In genomic region chr3:81910244-81910852, GRCh38 we compare ENCODE assay signal across 8 cellular contexts.
DNase-seq lines count a peak whose midpoint lies in the region; ATAC-seq and TF ChIP-seq lines count a peak whose summit lies in the region.

No MANE protein-coding gene starts in this region.

- no peak overlapping the region for H3K27ac ChIP-seq in right atrium auricular region

- TF ChIP-seq CTCF in WI38 (IDR thresholded peaks at IDR 0.05; ENCODE audit: low read depth, low read length) (peak; percentile 64), right atrium auricular region (IDR thresholded peaks at IDR 0.05) (peak; percentile 70 to 81)

- no peaks in the 10 kb centered on the region for H3K36me3 ChIP-seq in right atrium auricular region

- peak; percentile 68 for ATAC-seq in GM21515 (IDR thresholded peaks at IDR 0.05; ENCODE audit: unreplicated experiment)

- no peaks in the 10 kb centered on the region for H3K4me1 ChIP-seq in right atrium auricular region

- DNase-seq in SIG-M5 treated with dmso at 0.1 percent for 504 hours (lab: John Stamatoyannopoulos, UW; ENCODE audit: unreplicated experiment) (peak; percentile 42), SIG-M5 (lab: John Stamatoyannopoulos, UW) (no peak), Kasumi-1 (lab: John Stamatoyannopoulos, UW) (peak; percentile 68 to 75), right atrium auricular region (ENCODE audit: low spot score) (no peak), superior temporal gyrus (ENCODE audit: extremely low spot score) (peak; percentile 79), islet precursor cell (no peak)

- H3K27me3 ChIP-seq in right atrium auricular region, result no peaks in the 10 kb centered on the region

- no peaks in the 10 kb centered on the region for H3K9me3 ChIP-seq in right atrium auricular region

- no peak overlapping the region for H3K4me3 ChIP-seq in WI38 (ENCODE audit: low read depth, low read length)
- H3K4me3 ChIP-seq in right atrium auricular region, result no peak overlapping the region

Comparison
In these comparisons a context has a peak if more than half of its experiments do, and no peak if none do; other contexts are left out.
1. DNase-seq: peak in SIG-M5 treated with dmso at 0.1 percent for 504 hours (single experiment), Kasumi-1 (2 of 2) and superior temporal gyrus (single experiment); none in SIG-M5 (single experiment), right atrium auricular region (single experiment) and islet precursor cell (single experiment).